ENCODE assay signal across 19 cellular contexts in the genomic region with DNA sequence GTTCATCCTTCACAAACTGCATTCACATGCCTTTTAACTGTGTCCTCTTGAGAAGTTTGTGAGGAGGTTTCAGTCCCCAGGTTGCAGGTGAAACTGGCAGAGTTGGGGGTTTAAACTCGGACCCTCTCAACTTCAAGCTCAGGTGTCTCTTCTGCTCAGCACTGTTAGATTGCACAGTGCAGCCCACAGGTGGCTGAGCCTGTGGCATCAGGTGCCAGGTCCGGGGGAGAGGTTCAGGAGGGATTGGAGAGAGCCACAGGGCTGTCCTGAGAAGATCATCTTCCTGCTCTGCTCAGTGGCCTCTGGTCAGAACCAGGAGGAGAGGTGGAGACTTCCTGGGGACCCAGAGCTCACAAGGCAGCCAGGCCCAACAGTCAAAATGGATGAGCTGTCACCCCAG.
"Had no signal": no experiment of that assay in that cellular context is flagged by ENCODE, and none has a peak within 500 bp of the region (broad histone marks: within the 10 kb centered on the region; RNA-seq: fewer than 3 reads in every experiment).

No MANE protein-coding gene starts in this region.

- H3K9me3 ChIP-seq: lower lobe of right lung, neutrophil, right atrium auricular region, SK-N-SH, suprapubic skin had no signal

- H3K27me3 Mint-ChIP-seq: activated naive CD8-positive, alpha-beta T cell; brain had no signal

- H3K36me3 ChIP-seq: lower lobe of right lung, neutrophil, right atrium auricular region, suprapubic skin had no signal

- H3K4me2 ChIP-seq: SK-N-SH had no signal

- H3K27ac Mint-ChIP-seq: activated CD8-positive, alpha-beta T cell treated with anti-CD3 and anti-CD28 coated beads, Interleukin-2, amount 10 ng/mL, durations not matched to agents 7 days and 5 days; activated naive CD8-positive, alpha-beta T cell; brain; effector memory CD8-positive, alpha-beta T cell had no signal

- H3K4me3 ChIP-seq: lower lobe of right lung, right atrium auricular region, suprapubic skin had no signal

- DNase-seq: activated CD8-positive, alpha-beta memory T cell treated with anti-CD3 and anti-CD28 coated beads, Interleukin-2, amount 50 U/mL, for 48 hours; activated CD8-positive, alpha-beta T cell treated with anti-CD3 and anti-CD28 coated beads, Interleukin-2, amount 10 ng/mL, durations not matched to agents 7 days and 5 days; activated gamma-delta T cell treated with Interleukin-2 at 50 U/mL for 16 hours; amniotic stem cell; dermis blood vessel endothelial cell; effector memory CD8-positive, alpha-beta T cell; naive thymus-derived CD4-positive, alpha-beta T cell; SK-N-SH; stimulated activated CD4-positive, alpha-beta T cell treated with anti-CD3 and anti-CD28 coated beads, Interleukin-4, amount 100 ng/mL, for 4 hours; stimulated activated CD8-positive, alpha-beta memory T cell treated with anti-CD3 and anti-CD28 coated beads, Interleukin-4, amount 100 ng/mL, for 48 hours; stimulated activated naive CD4-positive, alpha-beta T cell treated with Interleukin-2 at 50 U/mL for 16 hours; T-helper 1 cell; T1000 had no signal

- H3K4me3 Mint-ChIP-seq: activated CD8-positive, alpha-beta T cell treated with anti-CD3 and anti-CD28 coated beads, Interleukin-2, amount 10 ng/mL, durations not matched to agents 7 days and 5 days; activated naive CD8-positive, alpha-beta T cell; brain; effector memory CD8-positive, alpha-beta T cell; naive thymus-derived CD4-positive, alpha-beta T cell had no signal

- H3K36me3 Mint-ChIP-seq: activated naive CD8-positive, alpha-beta T cell; brain had no signal

- ATAC-seq: activated CD8-positive, alpha-beta T cell treated with anti-CD3 and anti-CD28 coated beads, Interleukin-2, amount 10 ng/mL, durations not matched to agents 7 days and 5 days; effector memory CD8-positive, alpha-beta T cell had no signal

- H3K27me3 ChIP-seq: neutrophil, right atrium auricular region, suprapubic skin had no signal

- H3K27ac ChIP-seq: neutrophil, right atrium auricular region had no signal

- H3K4me1 Mint-ChIP-seq: brain had no signal

- H3K9ac ChIP-seq: SK-N-SH had no signal
